ENCODE assay signal across 1 cellular context in the genomic region with DNA sequence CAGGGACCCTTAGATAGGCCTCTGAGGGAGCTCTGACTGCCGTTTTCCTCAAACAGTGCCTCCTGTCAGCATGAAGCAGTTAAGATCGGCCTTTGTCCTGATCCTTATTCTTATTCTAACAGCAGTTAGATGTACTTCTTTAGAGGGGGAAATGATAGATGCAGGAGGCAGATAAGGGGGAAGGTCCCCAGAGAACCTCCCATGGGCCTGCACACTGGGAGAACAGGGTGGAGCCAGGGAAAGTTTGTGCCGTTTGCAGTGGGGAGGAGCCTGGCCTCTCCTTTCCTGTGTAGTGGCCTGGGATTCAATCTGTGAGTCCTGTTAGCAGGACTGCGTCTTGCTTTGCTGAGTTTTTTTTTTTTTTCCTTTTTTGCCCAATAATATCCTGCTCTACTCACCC.
TF ChIP-seq lines count a peak whose summit lies in the region.

No MANE protein-coding gene starts in this region.

TF ChIP-seq in HepG2, 621 proteins besides CTCF, POLR2A, EP300 and RAD21 (continued from another document):
- TF ChIP-seq, protein P1, sequence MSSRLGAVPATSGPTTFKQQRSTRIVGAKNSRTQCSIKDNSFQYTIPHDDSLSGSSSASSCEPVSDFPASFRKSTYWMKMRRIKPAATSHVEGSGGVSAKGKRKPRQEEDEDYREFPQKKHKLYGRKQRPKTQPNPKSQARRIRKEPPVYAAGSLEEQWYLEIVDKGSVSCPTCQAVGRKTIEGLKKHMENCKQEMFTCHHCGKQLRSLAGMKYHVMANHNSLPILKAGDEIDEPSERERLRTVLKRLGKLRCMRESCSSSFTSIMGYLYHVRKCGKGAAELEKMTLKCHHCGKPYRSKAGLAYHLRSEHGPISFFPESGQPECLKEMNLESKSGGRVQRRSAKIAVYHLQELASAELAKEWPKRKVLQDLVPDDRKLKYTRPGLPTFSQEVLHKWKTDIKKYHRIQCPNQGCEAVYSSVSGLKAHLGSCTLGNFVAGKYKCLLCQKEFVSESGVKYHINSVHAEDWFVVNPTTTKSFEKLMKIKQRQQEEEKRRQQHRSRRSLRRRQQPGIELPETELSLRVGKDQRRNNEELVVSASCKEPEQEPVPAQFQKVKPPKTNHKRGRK (CRISPR knock-in tag; IDR thresholded peaks at IDR 0.05), result no peak
- TF ChIP-seq ZNF275 (CRISPR knock-in tag; IDR thresholded peaks at IDR 0.05; ENCODE audit: borderline replicate concordance), result no peak
- no peak for TF ChIP-seq FOXC1 (CRISPR knock-in tag; IDR thresholded peaks at IDR 0.05; ENCODE audit: borderline replicate concordance)
- no peak for TF ChIP-seq ZIK1 (CRISPR knock-in tag; IDR thresholded peaks at IDR 0.05; ENCODE audit: borderline replicate concordance, low read depth)
- no peak for TF ChIP-seq ZNF766 (CRISPR knock-in tag; IDR thresholded peaks at IDR 0.05; ENCODE audit: borderline replicate concordance)
- TF ChIP-seq HOXA5 (CRISPR knock-in tag; IDR thresholded peaks at IDR 0.05), result no peak
TF ChIP-seq in HepG2: peak in this region for 0.
